ENCODE assay signal across 34 cellular contexts in genomic region chrX:12396584-12396983, GRCh38.
"Had no signal": no experiment of that assay in that cellular context is flagged by ENCODE, and none has a peak within 500 bp of the region (broad histone marks: within the 10 kb centered on the region; RNA-seq: fewer than 3 reads in every experiment).

No MANE protein-coding gene starts in this region.

- H3K4me3 Mint-ChIP-seq: activated B cell treated with CpG ODN at 0.5 μM for 24 hours; activated CD4-positive, alpha-beta memory T cell treated with anti-CD3 and anti-CD28 coated beads for 36 hours; activated CD4-positive, alpha-beta T cell treated with anti-CD3 and anti-CD28 coated beads, Interleukin-2, amount 10 ng/mL, durations not matched to agents 24 days and 14 days; activated CD8-positive, alpha-beta T cell treated with anti-CD3 and anti-CD28 coated beads for 36 hours; activated naive CD4-positive, alpha-beta T cell treated with anti-CD3 and anti-CD28 coated beads, Interleukin-2, amount 10 ng/mL, durations not matched to agents 7 days and 5 days; activated naive CD4-positive, alpha-beta T cell treated with anti-CD3 and anti-CD28 coated beads, Interleukin-2, amount 50 U/mL, for 24 hours; activated naive CD8-positive, alpha-beta T cell; activated naive CD8-positive, alpha-beta T cell treated with anti-CD3 and anti-CD28 coated beads, Interleukin-2, amount 10 ng/mL, durations not matched to agents 7 days and 5 days; activated naive CD8-positive, alpha-beta T cell treated with anti-CD3 and anti-CD28 coated beads, Interleukin-2, amount 50 U/mL, for 24 hours; activated T-cell treated with anti-CD3 and anti-CD28 coated beads, Interleukin-2, amount 50 U/mL, for 24 hours; T-helper 1 cell treated with Interleukin-12 subunit alpha and Interleukin-12 subunit beta and Interleukin-4 antibody, amounts not matched to agents 30 μg/mL and 1 μg/mL, for 36 hours; T-helper 2 cell treated with Interferon-gamma antibody and Interleukin-4, amounts not matched to agents 5 μg/mL and 100 μg/mL, for 36 hours had no signal

- FAIRE-seq: TTC549 had no signal

- H3K27ac ChIP-seq: ascending aorta, body of pancreas, brain microvascular endothelial cell, breast epithelium, VCaP had no signal

- H3K27me3 ChIP-seq: ascending aorta, body of pancreas, brain microvascular endothelial cell had no signal

- H3K27ac Mint-ChIP-seq: activated B cell treated with CpG ODN at 0.5 μM for 24 hours; activated CD4-positive, alpha-beta memory T cell treated with anti-CD3 and anti-CD28 coated beads for 36 hours; activated CD4-positive, alpha-beta T cell treated with anti-CD3 and anti-CD28 coated beads, Interleukin-2, amount 10 ng/mL, durations not matched to agents 24 days and 14 days; activated CD8-positive, alpha-beta T cell treated with anti-CD3 and anti-CD28 coated beads for 36 hours; activated naive CD4-positive, alpha-beta T cell treated with anti-CD3 and anti-CD28 coated beads, Interleukin-2, amount 10 ng/mL, durations not matched to agents 7 days and 5 days; activated naive CD4-positive, alpha-beta T cell treated with anti-CD3 and anti-CD28 coated beads, Interleukin-2, amount 50 U/mL, for 24 hours; activated naive CD8-positive, alpha-beta T cell; activated naive CD8-positive, alpha-beta T cell treated with anti-CD3 and anti-CD28 coated beads, Interleukin-2, amount 10 ng/mL, durations not matched to agents 7 days and 5 days; activated naive CD8-positive, alpha-beta T cell treated with anti-CD3 and anti-CD28 coated beads, Interleukin-2, amount 50 U/mL, for 24 hours; activated T-cell treated with anti-CD3 and anti-CD28 coated beads, Interleukin-2, amount 50 U/mL, for 24 hours; activated T-helper 2 cell treated with anti-CD3 and anti-CD28 coated beads, Interferon-gamma antibody, Interleukin-2, Interleukin-4, amounts not matched to agents 10 μg/mL and 5 μg/mL and 100 μg/mL, durations not matched to agents 14 hours and 24 hours and 36 hours; T-helper 1 cell treated with Interleukin-12 subunit alpha and Interleukin-12 subunit beta and Interleukin-4 antibody, amounts not matched to agents 30 μg/mL and 1 μg/mL, for 36 hours; T-helper 2 cell treated with Interferon-gamma antibody and Interleukin-4, amounts not matched to agents 5 μg/mL and 100 μg/mL, for 36 hours had no signal

- H3K4me3 ChIP-seq: ascending aorta, body of pancreas, breast epithelium had no signal

- H3K9me3 Mint-ChIP-seq: activated CD4-positive, alpha-beta memory T cell treated with anti-CD3 and anti-CD28 coated beads for 36 hours; activated CD4-positive, alpha-beta T cell treated with anti-CD3 and anti-CD28 coated beads, Interleukin-2, amount 10 ng/mL, durations not matched to agents 24 days and 14 days; activated CD8-positive, alpha-beta T cell treated with anti-CD3 and anti-CD28 coated beads for 36 hours; activated naive CD4-positive, alpha-beta T cell treated with anti-CD3 and anti-CD28 coated beads, Interleukin-2, amount 10 ng/mL, durations not matched to agents 7 days and 5 days; activated naive CD4-positive, alpha-beta T cell treated with anti-CD3 and anti-CD28 coated beads, Interleukin-2, amount 50 U/mL, for 24 hours; activated naive CD8-positive, alpha-beta T cell treated with anti-CD3 and anti-CD28 coated beads, Interleukin-2, amount 10 ng/mL, durations not matched to agents 7 days and 5 days; activated naive CD8-positive, alpha-beta T cell treated with anti-CD3 and anti-CD28 coated beads, Interleukin-2, amount 50 U/mL, for 24 hours; activated T-cell treated with anti-CD3 and anti-CD28 coated beads, Interleukin-2, amount 50 U/mL, for 24 hours; activated T-helper 2 cell treated with anti-CD3 and anti-CD28 coated beads, Interferon-gamma antibody, Interleukin-2, Interleukin-4, amounts not matched to agents 10 μg/mL and 5 μg/mL and 100 μg/mL, durations not matched to agents 14 hours and 24 hours and 36 hours; T-helper 1 cell treated with Interleukin-12 subunit alpha and Interleukin-12 subunit beta and Interleukin-4 antibody, amounts not matched to agents 30 μg/mL and 1 μg/mL, for 36 hours; T-helper 2 cell treated with Interferon-gamma antibody and Interleukin-4, amounts not matched to agents 5 μg/mL and 100 μg/mL, for 36 hours had no signal

- DNase-seq: activated B cell treated with CpG ODN at 0.5 μM for 24 hours; activated CD4-positive, alpha-beta memory T cell treated with anti-CD3 and anti-CD28 coated beads for 36 hours; activated CD4-positive, alpha-beta T cell treated with anti-CD3 and anti-CD28 coated beads for 4 hours; activated CD4-positive, alpha-beta T cell treated with anti-CD3 and anti-CD28 coated beads, Interleukin-2, amount 10 ng/mL, durations not matched to agents 24 days and 14 days; activated CD4-positive, alpha-beta T cell treated with anti-CD3 and anti-CD28 coated beads, Interleukin-2, amount 50 U/mL, for 1 hour; activated CD4-positive, alpha-beta T cell treated with anti-CD3 and anti-CD28 coated beads, Interleukin-2, amount 50 U/mL, for 4 hours; activated CD4-positive, CD25-positive, alpha-beta regulatory T cell treated with anti-CD3 and anti-CD28 coated beads, Interleukin-2, amount 50 U/mL, for 72 hours; activated CD8-positive, alpha-beta memory T cell treated with anti-CD3 and anti-CD28 coated beads, Interleukin-2, amount 50 U/mL, for 4 hours; activated CD8-positive, alpha-beta T cell treated with anti-CD3 and anti-CD28 coated beads for 36 hours; activated effector memory CD4-positive, alpha-beta T cell treated with Interleukin-2 at 50 U/mL for 16 hours; activated gamma-delta T cell; activated naive CD4-positive, alpha-beta T cell treated with anti-CD3 and anti-CD28 coated beads, Interleukin-2, amount 10 ng/mL, durations not matched to agents 7 days and 5 days; activated naive CD4-positive, alpha-beta T cell treated with Interleukin-2 at 50 U/mL for 16 hours; activated naive CD8-positive, alpha-beta T cell treated with anti-CD3 and anti-CD28 coated beads, Interleukin-2, amount 10 ng/mL, durations not matched to agents 7 days and 5 days; activated naive CD8-positive, alpha-beta T cell treated with anti-CD3 and anti-CD28 coated beads, Interleukin-2, amount 50 U/mL, for 24 hours; activated T-cell treated with anti-CD3 and anti-CD28 coated beads, Interleukin-2, amount 50 U/mL, for 24 hours; activated T-cell treated with anti-CD3 and anti-CD28 coated beads, Interleukin-2, amount 50 U/mL, for 48 hours; amygdala; anterior cingulate cortex; body of pancreas; brain microvascular endothelial cell; central memory CD4-positive, alpha-beta T cell; T-helper 1 cell; T-helper 2 cell; T-helper 9 cell had no signal

- H3K9me3 ChIP-seq: ascending aorta, body of pancreas, breast epithelium had no signal

- H3K27me3 Mint-ChIP-seq: activated B cell treated with CpG ODN at 0.5 μM for 24 hours; activated CD4-positive, alpha-beta memory T cell treated with anti-CD3 and anti-CD28 coated beads for 36 hours; activated CD4-positive, alpha-beta T cell treated with anti-CD3 and anti-CD28 coated beads, Interleukin-2, amount 10 ng/mL, durations not matched to agents 24 days and 14 days; activated CD8-positive, alpha-beta T cell treated with anti-CD3 and anti-CD28 coated beads for 36 hours; activated naive CD4-positive, alpha-beta T cell treated with anti-CD3 and anti-CD28 coated beads, Interleukin-2, amount 10 ng/mL, durations not matched to agents 7 days and 5 days; activated naive CD4-positive, alpha-beta T cell treated with anti-CD3 and anti-CD28 coated beads, Interleukin-2, amount 50 U/mL, for 24 hours; activated naive CD8-positive, alpha-beta T cell; activated naive CD8-positive, alpha-beta T cell treated with anti-CD3 and anti-CD28 coated beads, Interleukin-2, amount 10 ng/mL, durations not matched to agents 7 days and 5 days; activated naive CD8-positive, alpha-beta T cell treated with anti-CD3 and anti-CD28 coated beads, Interleukin-2, amount 50 U/mL, for 24 hours had no signal

- H3K4me1 Mint-ChIP-seq: activated B cell treated with CpG ODN at 0.5 μM for 24 hours; activated CD4-positive, alpha-beta T cell treated with anti-CD3 and anti-CD28 coated beads, Interleukin-2, amount 10 ng/mL, durations not matched to agents 24 days and 14 days; activated naive CD4-positive, alpha-beta T cell treated with anti-CD3 and anti-CD28 coated beads, Interleukin-2, amount 10 ng/mL, durations not matched to agents 7 days and 5 days; activated naive CD4-positive, alpha-beta T cell treated with anti-CD3 and anti-CD28 coated beads, Interleukin-2, amount 50 U/mL, for 24 hours; activated naive CD8-positive, alpha-beta T cell treated with anti-CD3 and anti-CD28 coated beads, Interleukin-2, amount 10 ng/mL, durations not matched to agents 7 days and 5 days; activated naive CD8-positive, alpha-beta T cell treated with anti-CD3 and anti-CD28 coated beads, Interleukin-2, amount 50 U/mL, for 24 hours had no signal

- H3K4me1 ChIP-seq: ascending aorta, body of pancreas, breast epithelium had no signal

- H3K36me3 Mint-ChIP-seq: activated CD4-positive, alpha-beta memory T cell treated with anti-CD3 and anti-CD28 coated beads for 36 hours; activated naive CD4-positive, alpha-beta T cell treated with anti-CD3 and anti-CD28 coated beads, Interleukin-2, amount 10 ng/mL, durations not matched to agents 7 days and 5 days; activated naive CD4-positive, alpha-beta T cell treated with anti-CD3 and anti-CD28 coated beads, Interleukin-2, amount 50 U/mL, for 24 hours; activated naive CD8-positive, alpha-beta T cell; activated naive CD8-positive, alpha-beta T cell treated with anti-CD3 and anti-CD28 coated beads, Interleukin-2, amount 10 ng/mL, durations not matched to agents 7 days and 5 days had no signal

- H3K36me3 ChIP-seq: ascending aorta, brain microvascular endothelial cell, breast epithelium had no signal

- ATAC-seq: activated CD8-positive, alpha-beta T cell treated with anti-CD3 and anti-CD28 coated beads for 36 hours; activated naive CD8-positive, alpha-beta T cell treated with anti-CD3 and anti-CD28 coated beads, Interleukin-2, amount 50 U/mL, for 24 hours; body of pancreas had no signal
